1 cellular context compared by ENCODE assay signal in genomic region chr16:88686439-88687253, GRCh38.
TF ChIP-seq lines count a peak whose summit lies in the region.

Gene SNAI3 (minus strand): TSS chr16:88686507. CDS start chr16:88686406, 101 bp downstream.

TF ChIP-seq in K562, 482 proteins besides CTCF, POLR2A, EP300 and RAD21 (continued from another document and continues in another):
- peak; percentile 52 to 79 for TF ChIP-seq MNT (conservative IDR thresholded peaks at IDR 0.05)
- peak in 1 of 2 experiments; percentile 32; a peak in 1 of 4 replicates for TF ChIP-seq KDM1A (IDR thresholded peaks at IDR 0.05)
- peak; percentile 79 for TF ChIP-seq CCNT2 (IDR thresholded peaks at IDR 0.05; ENCODE audit: borderline replicate concordance, extremely low read depth, insufficient read length, low read depth, low read length)
- TF ChIP-seq SMAD4 (CRISPR knock-in tag; conservative IDR thresholded peaks at IDR 0.05) = 0 out of 2 replicates have a peak, but pooled peaks have one; percentile 26
- peak; percentile 70 for TF ChIP-seq RBFOX2 (IDR thresholded peaks at IDR 0.05; ENCODE audit: low read depth, low read length)
- peak; percentile 47; the same call in 1 of the 2 replicates for TF ChIP-seq PML (IDR thresholded peaks at IDR 0.05; ENCODE audit: low read length)
- peak; percentile 84 to 95 for TF ChIP-seq E2F6 (IDR thresholded peaks at IDR 0.05; ENCODE audit: borderline replicate concordance in 1 of 2, extremely low read depth in 1 of 2, insufficient read depth in 1 of 2, insufficient read length in 1 of 2, low read depth in 1 of 2, low read length in 1 of 2, poor library complexity in 1 of 2, severe bottlenecking in 1 of 2)
- TF ChIP-seq ZBED1 (IDR thresholded peaks at IDR 0.05) = 0 out of 2 replicates have a peak, but pooled peaks have one; percentile 20
- TF ChIP-seq ZNF76 (CRISPR knock-in tag; IDR thresholded peaks at IDR 0.05; ENCODE audit: borderline replicate concordance) = no peak
- no peak for TF ChIP-seq BACH1 (tag; IDR thresholded peaks at IDR 0.05)
- no peak for TF ChIP-seq SMARCA4 (IDR thresholded peaks at IDR 0.05)
- no peak for TF ChIP-seq ZNF436 (CRISPR knock-in tag; IDR thresholded peaks at IDR 0.05)
- TF ChIP-seq TRIM24 (IDR thresholded peaks at IDR 0.05) = 0 out of 4 replicates have a peak, but pooled peaks of 1 of the 2 experiments have one; percentile 21
- TF ChIP-seq C11orf30 (IDR thresholded peaks at IDR 0.05; ENCODE audit: low read depth) = no peak
- TF ChIP-seq VEZF1 (CRISPR knock-in tag; IDR thresholded peaks at IDR 0.05) = peak; percentile 59
- no peak for TF ChIP-seq DNMT1 (IDR thresholded peaks at IDR 0.05)
- peak; percentile 87 for TF ChIP-seq MAX (CRISPR knock-in tag; IDR thresholded peaks at IDR 0.05)
- no peak for TF ChIP-seq ZNF347 (CRISPR knock-in tag; IDR thresholded peaks at IDR 0.05; ENCODE audit: low read depth)
- no peak for TF ChIP-seq SREBF1 (IDR thresholded peaks at IDR 0.05; ENCODE audit: borderline replicate concordance, low read depth, low read length)
- peak; percentile 63; the same call in 1 of the 2 replicates for TF ChIP-seq MTA3 (IDR thresholded peaks at IDR 0.05; ENCODE audit: borderline replicate concordance)
- peak; percentile 19; the same call in 1 of the 2 replicates for TF ChIP-seq ZNF511 (CRISPR knock-in tag; IDR thresholded peaks at IDR 0.05)
- peak; percentile 77 for TF ChIP-seq BHLHE40 (IDR thresholded peaks at IDR 0.05; ENCODE audit: low read length)
- no peak for TF ChIP-seq COPS2 (conservative IDR thresholded peaks at IDR 0.05)
- peak in 1 of 2 experiments; percentile 68; a peak in 1 of 4 replicates for TF ChIP-seq KDM4B (IDR thresholded peaks at IDR 0.05; ENCODE audit: borderline replicate concordance in 2 of 2, low read depth in 1 of 2)
- TF ChIP-seq EGR1 (conservative IDR thresholded peaks at IDR 0.05) = peak; percentile 77
- no peak for TF ChIP-seq ZC3H8 (IDR thresholded peaks at IDR 0.05)
- peak; percentile 31; the same call in 1 of the 2 replicates for TF ChIP-seq GATAD2A (IDR thresholded peaks at IDR 0.05)
- TF ChIP-seq FOXA1 (IDR thresholded peaks at IDR 0.05; ENCODE audit: borderline replicate concordance) = no peak
- TF ChIP-seq BCLAF1 (IDR thresholded peaks at IDR 0.05; ENCODE audit: borderline replicate concordance in 1 of 2, control insufficient read depth in 1 of 2, low read depth in 2 of 2, low read length in 1 of 2) = peak in 1 of 2 experiments; percentile 76; a peak in 1 of 4 replicates
- TF ChIP-seq SUPT5H (IDR thresholded peaks at IDR 0.05) = no peak; the same call in 1 of the 2 replicates
- TF ChIP-seq RUNX1 (IDR thresholded peaks at IDR 0.05; ENCODE audit: low read depth) = peak; percentile 8; the same call in 1 of the 2 replicates
- TF ChIP-seq FOXO4 (CRISPR knock-in tag; IDR thresholded peaks at IDR 0.05) = 0 out of 2 replicates have a peak, but pooled peaks have one; percentile 45
- no peak for TF ChIP-seq CREB5 (CRISPR knock-in tag; IDR thresholded peaks at IDR 0.05)
- no peak for TF ChIP-seq NR2C2 (CRISPR knock-in tag; IDR thresholded peaks at IDR 0.05)
- peak; percentile 38 for TF ChIP-seq NR2C2 (tag; IDR thresholded peaks at IDR 0.05)
- peak; percentile 45 for TF ChIP-seq NFYB (IDR thresholded peaks at IDR 0.05; ENCODE audit: extremely low read depth, insufficient read length)
- TF ChIP-seq CC2D1A (IDR thresholded peaks at IDR 0.05) = no peak
- no peak for TF ChIP-seq JUN (IDR thresholded peaks at IDR 0.05; ENCODE audit: borderline replicate concordance, low read depth, low read length)
- TF ChIP-seq JUN (CRISPR knock-in tag; IDR thresholded peaks at IDR 0.05; ENCODE audit: borderline replicate concordance) = 0 out of 2 replicates have a peak, but pooled peaks have one; percentile 17
- TF ChIP-seq NKRF (IDR thresholded peaks at IDR 0.05; ENCODE audit: borderline replicate concordance) = 0 out of 2 replicates have a peak, but pooled peaks have one; percentile 14
- no peak for TF ChIP-seq E2F8 (IDR thresholded peaks at IDR 0.05; ENCODE audit: low read depth, partially characterized antibody)
- no peak for TF ChIP-seq ZNF77 (CRISPR knock-in tag; IDR thresholded peaks at IDR 0.05)
- TF ChIP-seq CTBP1 (IDR thresholded peaks at IDR 0.05; ENCODE audit: borderline replicate concordance) = peak; percentile 93
- TF ChIP-seq CXXC5 (CRISPR knock-in tag; IDR thresholded peaks at IDR 0.05) = peak; percentile 81
- peak; percentile 12 to 42; a peak in 1 of 4 replicates for TF ChIP-seq SIN3A (IDR thresholded peaks at IDR 0.05; ENCODE audit: borderline replicate concordance in 2 of 2, control insufficient read depth in 1 of 2, low read depth in 2 of 2, low read length in 2 of 2)
- TF ChIP-seq GMEB1 (CRISPR knock-in tag; IDR thresholded peaks at IDR 0.05) = no peak
- peak in 1 of 2 experiments; percentile 79; a peak in 2 of 4 replicates for TF ChIP-seq HDAC1 (IDR thresholded peaks at IDR 0.05)
- peak; percentile 62 for TF ChIP-seq POLR2AphosphoS5 (IDR thresholded peaks at IDR 0.05; ENCODE audit: control insufficient read depth, insufficient read depth, low read depth, low read length)
- TF ChIP-seq CREBBP (IDR thresholded peaks at IDR 0.05; ENCODE audit: low read depth, low read length) = no peak
